8 cellular contexts compared by ENCODE assay signal in the genomic region with DNA sequence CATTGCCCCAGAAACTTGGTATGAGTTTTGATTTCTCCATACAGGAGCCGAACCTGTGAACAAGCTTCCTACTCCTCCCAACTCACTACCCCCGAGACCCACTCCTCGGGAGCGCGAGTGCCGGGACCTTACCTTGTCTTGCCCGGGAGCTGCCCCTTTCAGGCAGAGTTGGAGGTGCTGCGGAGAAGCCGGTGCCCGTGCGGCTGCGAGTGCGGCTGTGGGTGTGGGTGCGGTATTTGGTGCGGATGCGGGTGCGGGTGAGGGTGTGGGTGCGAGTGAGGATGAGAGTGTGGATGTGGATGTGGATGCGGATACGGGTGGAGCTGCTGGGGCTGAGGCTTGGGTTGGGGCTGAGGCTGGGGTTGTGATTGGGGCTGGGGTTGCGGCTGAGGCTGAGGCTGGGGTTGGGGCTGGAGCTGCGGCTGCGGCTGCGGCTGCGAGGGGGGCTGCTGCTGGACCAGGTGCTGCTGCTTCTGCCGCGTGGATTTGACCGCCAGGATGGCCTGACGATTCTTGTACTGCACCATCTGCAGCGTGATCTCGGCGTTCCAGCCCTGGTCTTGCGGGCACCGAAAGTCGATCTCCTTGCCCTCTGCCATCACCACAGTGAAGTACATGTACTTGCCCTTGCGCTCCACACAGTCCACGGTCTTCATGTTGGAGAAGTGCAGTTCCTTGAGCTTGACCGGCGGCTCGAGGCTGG. TPM values are rescaled to one million over a fixed set of nuclear protein-coding genes. Genes with fewer than 3 reads are reported as not detected.
DNase-seq lines count a peak whose midpoint lies in the region; ATAC-seq and TF ChIP-seq lines count a peak whose summit lies in the region.

No MANE protein-coding gene starts in this region.

- DNase-seq in Daoy (ENCODE audit: low read depth), result peak; percentile 59
- DNase-seq in HL-60 (ENCODE audit: low read depth in 1 of 2, low spot score in 1 of 2), result peak in 1 of 2 experiments; percentile 34
- DNase-seq in T-helper 2 cell treated with Interferon-gamma antibody and Interleukin-4, amounts not matched to agents 5 μg/mL and 100 μg/mL, for 36 hours (ENCODE audit: low spot score), result peak; percentile 54
- DNase-seq in T47D (ENCODE audit: low read depth in 1 of 2, low spot score in 1 of 2), result peak; percentile 53 to 65
- peak; percentile 78 for DNase-seq in islet precursor cell
- peak; percentile 30 to 44 for DNase-seq in stimulated activated CD4-positive, alpha-beta T cell treated with anti-CD3 and anti-CD28 coated beads, Interleukin-15, amount 100 ng/mL, for 48 hours (ENCODE audit: low read depth in 2 of 2)

- H3K4me1 Mint-ChIP-seq in T-helper 2 cell treated with Interferon-gamma antibody and Interleukin-4, amounts not matched to agents 5 μg/mL and 100 μg/mL, for 36 hours (ENCODE audit: low read depth), result peaks cover 50% of the 10 kb centered on the region

- H3K27ac ChIP-seq in HL-60 (replicated peaks), result no peak overlapping the region

- no peak for ATAC-seq in GM21390 (IDR thresholded peaks at IDR 0.05; ENCODE audit: unreplicated experiment)
- ATAC-seq in HG02642 (IDR thresholded peaks at IDR 0.05; ENCODE audit: poor library complexity, unreplicated experiment), result no peak

- peaks cover 3% of the 10 kb centered on the region for H3K27me3 Mint-ChIP-seq in T-helper 2 cell treated with Interferon-gamma antibody and Interleukin-4, amounts not matched to agents 5 μg/mL and 100 μg/mL, for 36 hours (ENCODE audit: low read depth)

- H3K4me3 ChIP-seq in HL-60 (replicated peaks; ENCODE audit: insufficient read depth, low read length), result peak overlapping the region; percentile 64

- H3K36me3 Mint-ChIP-seq in T-helper 2 cell treated with Interferon-gamma antibody and Interleukin-4, amounts not matched to agents 5 μg/mL and 100 μg/mL, for 36 hours (ENCODE audit: low read depth), result peaks cover 42% of the 10 kb centered on the region

- in situ Hi-C loops in T47D (cut with HindIII; ENCODE audit: low pct_unique_long_range_greater_than_20kb, low sequenced_read_pairs), result no loop called here

- peak overlapping the region; percentile 98 for H3K4me3 Mint-ChIP-seq in T-helper 2 cell treated with Interferon-gamma antibody and Interleukin-4, amounts not matched to agents 5 μg/mL and 100 μg/mL, for 36 hours

- peak overlapping the region; percentile 97 for H3K27ac Mint-ChIP-seq in T-helper 2 cell treated with Interferon-gamma antibody and Interleukin-4, amounts not matched to agents 5 μg/mL and 100 μg/mL, for 36 hours

- no peak for TF ChIP-seq CTCF in HL-60 (IDR thresholded peaks at IDR 0.05; ENCODE audit: insufficient read depth, low read length)

- H3K27me3 ChIP-seq in HL-60 (ENCODE audit: insufficient read depth, poor library complexity, severe bottlenecking), result peaks cover 8% of the 10 kb centered on the region

- H3K9me3 Mint-ChIP-seq in T-helper 2 cell treated with Interferon-gamma antibody and Interleukin-4, amounts not matched to agents 5 μg/mL and 100 μg/mL, for 36 hours, result no peaks in the 10 kb centered on the region

RNA-seq across cellular contexts. Expression of gene PHLDA1, which starts 1.0 kb away (rescaled TPM):
- 58.8 and 69.3 TPM in 2 replicates for total RNA-seq in Daoy (2014; rRNA removed; shearing (Covaris generic))

RNA-seq across cellular contexts. Expression of gene NAP1L1, which starts 54.0 kb away (rescaled TPM):
- 324 and 464 TPM in 2 replicates for total RNA-seq in Daoy (2014; rRNA removed; shearing (Covaris generic))
